Comparison of ENCODE assay signal across 16 cellular contexts in the genomic region with DNA sequence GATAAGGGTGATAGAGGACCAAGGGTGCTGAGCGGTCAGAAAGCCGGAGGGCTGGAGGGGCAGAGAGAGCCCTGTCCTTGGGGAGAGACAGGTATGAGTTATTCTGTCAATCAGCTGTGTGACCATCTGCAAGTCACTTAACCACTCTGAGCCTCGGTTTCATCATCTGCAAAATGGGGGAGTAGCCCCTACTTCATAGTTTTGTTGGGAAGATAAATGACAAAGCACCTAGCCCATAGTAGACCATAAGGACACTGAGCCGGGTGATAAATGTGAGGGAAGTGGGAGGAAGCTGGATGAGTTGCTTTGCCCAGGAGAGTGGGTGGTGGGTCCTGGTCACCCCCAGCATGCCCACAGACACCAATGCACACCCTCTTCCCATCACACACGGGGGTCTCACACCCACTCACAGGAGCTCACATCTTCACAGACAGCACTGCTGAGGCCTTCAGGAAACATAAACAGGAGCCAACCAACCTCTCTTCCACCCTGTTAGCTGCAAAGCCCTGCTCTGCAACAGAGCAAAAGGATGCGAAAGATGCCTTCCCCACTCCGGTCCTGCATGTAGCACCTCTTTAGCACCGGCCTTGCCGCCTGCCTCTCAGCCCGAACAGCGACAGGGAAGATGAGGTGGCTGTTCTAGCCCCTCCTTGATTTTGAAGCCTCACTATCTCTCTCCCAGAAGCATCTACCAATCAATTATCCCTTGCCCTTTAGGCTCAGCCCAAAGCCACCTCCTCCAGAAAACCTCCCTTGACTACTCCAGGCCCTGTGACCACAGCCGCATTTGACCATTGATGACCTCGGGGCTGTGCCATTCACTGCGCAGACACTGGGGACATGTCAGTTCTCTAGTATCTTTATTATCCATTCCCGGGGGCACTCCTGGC. TPM values are rescaled to one million over a fixed set of nuclear protein-coding genes. Genes with fewer than 3 reads are reported as not detected.
"Had no signal": no experiment of that assay in that cellular context is flagged by ENCODE, and none has a peak within 500 bp of the region (broad histone marks: within the 10 kb centered on the region; RNA-seq: fewer than 3 reads in every experiment).

No MANE protein-coding gene starts in this region.

- H3K79me2 ChIP-seq: hepatocyte had no signal

- H3K27me3 ChIP-seq: hepatocyte, pancreas, uterus had no signal

- H2AFZ ChIP-seq: hepatocyte had no signal

- H3K27ac Mint-ChIP-seq: activated T-helper 17 cell treated with anti-CD3 and anti-CD28 coated beads, Interleukin-2, amount 50 U/mL, for 72 hours; stimulated activated effector memory CD8-positive, alpha-beta T cell treated with anti-CD3 and anti-CD28 coated beads, Interleukin-12 subunit alpha, Interleukin-12 subunit beta, amount 100 ng/mL, for 72 hours; T-cell had no signal

- H3K27ac ChIP-seq: hepatocyte, thoracic aorta, uterus had no signal

- H3K9me3 Mint-ChIP-seq: activated T-helper 17 cell treated with anti-CD3 and anti-CD28 coated beads, Interleukin-2, amount 50 U/mL, for 72 hours; neural crest cell; stimulated activated effector memory CD8-positive, alpha-beta T cell treated with anti-CD3 and anti-CD28 coated beads, Interleukin-12 subunit alpha, Interleukin-12 subunit beta, amount 100 ng/mL, for 72 hours; T-cell had no signal

- H3K4me3 ChIP-seq: hepatocyte, pancreas, thoracic aorta, uterus had no signal

- H3K27me3 Mint-ChIP-seq: activated T-helper 17 cell treated with anti-CD3 and anti-CD28 coated beads, Interleukin-2, amount 50 U/mL, for 72 hours; T-cell had no signal

- H3K4me3 Mint-ChIP-seq: activated T-helper 17 cell treated with anti-CD3 and anti-CD28 coated beads, Interleukin-2, amount 50 U/mL, for 72 hours; neural crest cell; stimulated activated effector memory CD8-positive, alpha-beta T cell treated with anti-CD3 and anti-CD28 coated beads, Interleukin-12 subunit alpha, Interleukin-12 subunit beta, amount 100 ng/mL, for 72 hours; T-cell had no signal

- H3K36me3 ChIP-seq: pancreas, thoracic aorta, uterus had no signal

- H3K9me3 ChIP-seq: pancreas, thoracic aorta, uterus had no signal

- FAIRE-seq: keratinocyte, pancreas had no signal

- H3K4me2 ChIP-seq: hepatocyte had no signal

- H3K4me1 Mint-ChIP-seq: activated T-helper 17 cell treated with anti-CD3 and anti-CD28 coated beads, Interleukin-2, amount 50 U/mL, for 72 hours; neural crest cell; stimulated activated effector memory CD8-positive, alpha-beta T cell treated with anti-CD3 and anti-CD28 coated beads, Interleukin-12 subunit alpha, Interleukin-12 subunit beta, amount 100 ng/mL, for 72 hours; T-cell had no signal

- H3K36me3 Mint-ChIP-seq: stimulated activated effector memory CD8-positive, alpha-beta T cell treated with anti-CD3 and anti-CD28 coated beads, Interleukin-12 subunit alpha, Interleukin-12 subunit beta, amount 100 ng/mL, for 72 hours; T-cell had no signal

- DNase-seq: activated CD4-positive, alpha-beta T cell treated with anti-CD3 and anti-CD28 coated beads for 1 hour; activated CD4-positive, alpha-beta T cell treated with anti-CD3 and anti-CD28 coated beads, Interleukin-2, amount 50 U/mL, for 48 hours; activated naive CD4-positive, alpha-beta T cell treated with Interleukin-2 at 50 U/mL for 16 hours; aorta; mesenchymal stem cell; stimulated activated CD4-positive, alpha-beta T cell treated with anti-CD3 and anti-CD28 coated beads, Interleukin-1b, Interleukin-23, amount 100 ng/mL, for 48 hours; T-cell; T-helper 9 cell; uterus had no signal

- H3K4me1 ChIP-seq: uterus had no signal

RNA-seq across cellular contexts. Expression of gene SPDEF, which starts 18.9 kb away (rescaled TPM):
- total RNA-seq: thoracic aorta had no signal
